ENCODE assay signal across 8 cellular contexts in the genomic region with DNA sequence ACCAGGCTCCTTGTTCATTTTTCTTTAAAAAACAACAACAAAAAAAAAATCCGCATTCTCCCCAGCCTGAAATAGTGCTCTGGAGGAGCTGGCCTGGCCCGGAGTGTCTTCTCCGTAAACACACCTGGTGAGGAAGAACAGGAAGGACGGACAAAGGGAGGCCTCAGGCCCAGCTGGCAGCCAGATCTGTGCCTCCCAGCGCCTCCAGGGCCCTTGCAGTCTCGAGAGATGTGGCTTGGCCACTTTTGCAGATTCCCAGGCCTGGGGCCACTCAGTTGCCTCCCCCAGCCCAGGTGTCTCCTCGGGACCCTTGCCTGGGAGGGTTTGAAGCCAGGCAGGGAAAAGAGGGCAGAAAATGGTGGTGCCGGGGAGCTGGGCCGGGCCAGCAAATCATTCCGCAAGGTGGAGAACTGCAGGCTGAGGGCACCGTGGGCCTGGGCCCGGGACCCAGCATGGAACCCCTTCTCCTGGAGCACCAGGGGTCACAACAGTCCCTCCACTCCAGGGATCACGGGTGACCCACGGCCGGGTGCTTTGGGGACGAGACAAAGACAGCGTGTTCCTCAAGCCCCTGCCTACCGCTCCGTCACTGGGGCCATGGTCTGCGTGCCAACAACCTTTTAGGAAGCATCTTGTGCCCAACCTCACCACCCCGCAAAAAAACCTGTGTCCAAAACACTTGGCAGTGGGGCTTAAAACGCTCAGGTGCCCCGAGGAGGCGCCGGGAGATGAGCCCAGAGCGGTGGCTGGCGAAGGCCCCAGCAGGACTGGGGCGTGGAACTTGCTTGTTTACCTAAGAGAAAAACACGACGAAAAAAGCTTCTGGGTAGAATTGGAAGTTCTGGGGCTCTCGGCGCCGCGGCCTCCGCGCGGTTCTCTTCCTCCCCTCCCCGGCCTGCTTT.
A peak's percentile ranks its signal among the peaks of the same experiment; 100 is the strongest.
DNase-seq lines count a peak whose midpoint lies in the region; ATAC-seq and TF ChIP-seq lines count a peak whose summit lies in the region.

No MANE protein-coding gene starts in this region.

- H3K27me3 ChIP-seq in MM.1S (replicated peaks; ENCODE audit: insufficient read depth, low read length), result no peaks in the 10 kb centered on the region
- no peaks in the 10 kb centered on the region for H3K27me3 ChIP-seq in skeletal muscle satellite cell (ENCODE audit: control insufficient read depth, insufficient read depth, low read length)

- DNase-seq in MM.1S (no peak), astrocyte of the hippocampus (ENCODE audit: low read depth, low spot score) (peak; percentile 64)

- TF ChIP-seq CTCF in C4-2B (conservative IDR thresholded peaks at IDR 0.05) (no peak), MM.1S (IDR thresholded peaks at IDR 0.05; ENCODE audit: low read length) (no peak)

- no peaks in the 10 kb centered on the region for H3K4me1 ChIP-seq in MM.1S (ENCODE audit: low read length)
- peaks cover 81% of the 10 kb centered on the region for H3K4me1 ChIP-seq in skeletal muscle satellite cell (ENCODE audit: control insufficient read depth, insufficient read depth, low read length)

- no peaks in the 10 kb centered on the region for H4K20me1 ChIP-seq in MM.1S (ENCODE audit: insufficient read depth, low read length)

- H3K9ac ChIP-seq in MM.1S (ENCODE audit: low read length), result peak overlapping the region; percentile 40; the same call in 1 of the 2 replicates
- H3K9ac ChIP-seq in skeletal muscle satellite cell (ENCODE audit: low read depth, low read length), result peak overlapping the region; percentile 93

- H3K4me2 ChIP-seq in MM.1S (ENCODE audit: low read depth, low read length), result peak overlapping the region; percentile 82
- H3K4me2 ChIP-seq in skeletal muscle satellite cell (ENCODE audit: low read length), result peak overlapping the region; percentile 99

- peak overlapping the region; percentile 40; the same call in 1 of the 2 replicates for H3K4me3 ChIP-seq in MM.1S (ENCODE audit: low read length)
- peak overlapping the region; percentile 41 for H3K4me3 ChIP-seq in iPS-18c (ENCODE audit: insufficient read depth, low read depth, low read length)
- peak overlapping the region; percentile 79 for H3K4me3 ChIP-seq in skeletal muscle satellite cell (ENCODE audit: low read length)

- H3K27ac ChIP-seq in C4-2B, result peak overlapping the region; percentile 99
- H3K27ac ChIP-seq in MM.1S (ENCODE audit: low read length), result no peak overlapping the region

- H3K9me3 ChIP-seq in MM.1S (replicated peaks; ENCODE audit: insufficient read depth, low read length), result no peaks in the 10 kb centered on the region
- no peaks in the 10 kb centered on the region for H3K9me3 ChIP-seq in iPS-18c (ENCODE audit: control insufficient read depth, insufficient read depth, low read length)
- no peaks in the 10 kb centered on the region for H3K9me3 ChIP-seq in skeletal muscle satellite cell (replicated peaks; ENCODE audit: low read length)

- no peaks in the 10 kb centered on the region for H3K36me3 ChIP-seq in MM.1S (replicated peaks; ENCODE audit: insufficient read depth, low read length)
- H3K36me3 ChIP-seq in skeletal muscle satellite cell (ENCODE audit: insufficient read depth, low read length), result no peaks in the 10 kb centered on the region

- H2AFZ ChIP-seq in MM.1S (ENCODE audit: low read length), result peak overlapping the region; percentile 47

- no peak for ATAC-seq in HG02610 (IDR thresholded peaks at IDR 0.05; ENCODE audit: unreplicated experiment)
- ATAC-seq in HG03521 (IDR thresholded peaks at IDR 0.05; ENCODE audit: unreplicated experiment), result no peak
- ATAC-seq in GM19351 (IDR thresholded peaks at IDR 0.05; ENCODE audit: unreplicated experiment), result no peak

- no peaks in the 10 kb centered on the region for H3F3A ChIP-seq in MM.1S (ENCODE audit: insufficient read depth, low read length)

- H3K9me2 ChIP-seq in MM.1S (replicated peaks; ENCODE audit: insufficient read depth, low read length), result no peaks in the 10 kb centered on the region

- H3K79me2 ChIP-seq in MM.1S (ENCODE audit: low read length), result no peaks in the 10 kb centered on the region
